ENCODE assay signal across 8 cellular contexts in the genomic region with DNA sequence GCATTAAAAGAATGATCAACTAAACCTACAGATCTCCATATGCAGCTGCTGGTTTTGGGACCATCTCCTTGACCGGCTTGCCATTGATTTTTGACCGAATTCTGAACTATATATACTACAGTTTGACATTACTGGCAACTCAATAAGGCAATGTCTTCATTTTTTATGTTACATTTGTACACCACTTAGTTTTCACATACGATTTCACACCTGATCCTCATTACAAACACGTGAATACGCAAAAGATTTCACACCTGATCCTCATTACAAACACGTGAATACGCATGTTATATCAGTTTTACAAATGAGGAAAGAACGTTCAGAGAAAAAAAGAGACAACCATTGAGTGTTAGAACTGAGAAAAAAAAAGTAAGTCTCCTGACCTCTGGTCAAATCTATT. TPM values are rescaled to one million over a fixed set of nuclear protein-coding genes. Genes with fewer than 3 reads are reported as not detected.
A peak's percentile ranks its signal among the peaks of the same experiment; 100 is the strongest.
DNase-seq lines count a peak whose midpoint lies in the region; ATAC-seq and TF ChIP-seq lines count a peak whose summit lies in the region.
"Had no signal": no experiment of that assay in that cellular context is flagged by ENCODE, and none has a peak within 500 bp of the region (broad histone marks: within the 10 kb centered on the region; RNA-seq: fewer than 3 reads in every experiment).

No MANE protein-coding gene starts in this region.

- ATAC-seq in effector memory CD8-positive, alpha-beta T cell (replicated peaks) = no peak
- ATAC-seq in GM21723 (IDR thresholded peaks at IDR 0.05; ENCODE audit: unreplicated experiment) = no peak

- H3K27me3 ChIP-seq in MM.1S (replicated peaks; ENCODE audit: insufficient read depth, low read length) (no peaks in the 10 kb centered on the region), osteoblast (ENCODE audit: insufficient read depth, low read length) (no peaks in the 10 kb centered on the region)
- H3K27me3 ChIP-seq: upper lobe of left lung had no signal

- no peaks in the 10 kb centered on the region for H3F3A ChIP-seq in MM.1S (ENCODE audit: insufficient read depth, low read length)

- H3K4me2 ChIP-seq in MM.1S (ENCODE audit: low read depth, low read length) (peak overlapping the region; percentile 65; the same call in 1 of the 2 replicates), osteoblast (ENCODE audit: insufficient read depth, low read length) (peak overlapping the region; percentile 90)

- no peak overlapping the region for H3K27ac Mint-ChIP-seq in effector memory CD8-positive, alpha-beta T cell

- H3K9ac ChIP-seq in MM.1S (ENCODE audit: low read length) = peak overlapping the region; percentile 59; the same call in 1 of the 2 replicates

- H3K4me3 ChIP-seq in GM12864 (ENCODE audit: low read depth, low read length) = peak overlapping the region; percentile 89
- H3K4me3 ChIP-seq in MM.1S (ENCODE audit: low read length) = peak overlapping the region; percentile 79
- peak overlapping the region; percentile 100 for H3K4me3 ChIP-seq in osteoblast (ENCODE audit: insufficient read depth, low read length)

- H3K4me3 Mint-ChIP-seq in effector memory CD8-positive, alpha-beta T cell = peak overlapping the region; percentile 92 to 97

- peaks cover 10% of the 10 kb centered on the region for H3K36me3 Mint-ChIP-seq in effector memory CD8-positive, alpha-beta T cell (ENCODE audit: insufficient read depth)

- no peak for TF ChIP-seq CTCF in GM12864 (IDR thresholded peaks at IDR 0.05; ENCODE audit: low read depth, low read length, missing control alignments)
- no peak for TF ChIP-seq CTCF in MM.1S (IDR thresholded peaks at IDR 0.05; ENCODE audit: low read length)
- no peak for TF ChIP-seq CTCF in osteoblast (IDR thresholded peaks at IDR 0.05; ENCODE audit: extremely low read depth, low read depth, low read length)

- H3K9me3 ChIP-seq in MM.1S (replicated peaks; ENCODE audit: insufficient read depth, low read length) (no peaks in the 10 kb centered on the region), osteoblast (ENCODE audit: low read depth, low read length) (no peaks in the 10 kb centered on the region)
- H3K9me3 ChIP-seq: upper lobe of left lung had no signal

- no peak overlapping the region for H2AFZ ChIP-seq in MM.1S (ENCODE audit: low read length)
- H2AFZ ChIP-seq in osteoblast (ENCODE audit: low read length) = peak overlapping the region; percentile 100

- DNase-seq in GM12864 (ENCODE audit: low read depth) = no peak
- DNase-seq in MM.1S = no peak
- DNase-seq in effector memory CD8-positive, alpha-beta T cell = no peak
- DNase-seq in osteoblast (ENCODE audit: insufficient read length, low spot score, missing footprints) = no peak
- no peak for DNase-seq in NCI-H2107 treated with DMSO at 0.1 percent for 48 hours (lab: John Stamatoyannopoulos, UW; ENCODE audit: unreplicated experiment)
- DNase-seq in AG08395 (ENCODE audit: low spot score) = no peak
- DNase-seq: upper lobe of left lung had no signal

- H3K9me3 Mint-ChIP-seq in effector memory CD8-positive, alpha-beta T cell = no peaks in the 10 kb centered on the region

- no peaks in the 10 kb centered on the region for H3K9me2 ChIP-seq in MM.1S (replicated peaks; ENCODE audit: insufficient read depth, low read length)

- no peaks in the 10 kb centered on the region for H3K27me3 Mint-ChIP-seq in effector memory CD8-positive, alpha-beta T cell

- H4K20me1 ChIP-seq in MM.1S (ENCODE audit: insufficient read depth, low read length) = no peaks in the 10 kb centered on the region
- no peaks in the 10 kb centered on the region for H4K20me1 ChIP-seq in osteoblast (ENCODE audit: insufficient read depth, low read length)

- peaks cover 14 to 28% of the 10 kb centered on the region in 2 donors for H3K4me1 Mint-ChIP-seq in effector memory CD8-positive, alpha-beta T cell (ENCODE audit: low read depth in 2 of 2)

- H3K36me3 ChIP-seq in MM.1S (replicated peaks; ENCODE audit: insufficient read depth, low read length) (no peaks in the 10 kb centered on the region), osteoblast (ENCODE audit: insufficient read depth, low read length) (no peaks in the 10 kb centered on the region)
- H3K36me3 ChIP-seq: upper lobe of left lung had no signal

- H3K4me1 ChIP-seq in MM.1S (ENCODE audit: low read length) (0 out of 2 replicates have a peak, but pooled peaks cover 3% of the 10 kb centered on the region), osteoblast (ENCODE audit: insufficient read depth, low read length) (peaks cover 19% of the 10 kb centered on the region)

- H3K79me2 ChIP-seq in MM.1S (ENCODE audit: low read length) (peaks cover 61% of the 10 kb centered on the region), osteoblast (ENCODE audit: insufficient read depth, low read length) (peaks cover 65% of the 10 kb centered on the region)

- no peak overlapping the region for H3K27ac ChIP-seq in MM.1S (ENCODE audit: low read length)
- H3K27ac ChIP-seq in osteoblast (ENCODE audit: low read depth, low read length) = no peak overlapping the region

RNA-seq across cellular contexts. Expression of a gene that starts 1.1 kb away (rescaled TPM):
- 2.1 and 2.5 TPM in 2 replicates for total RNA-seq in osteoblast

RNA-seq across cellular contexts. Expression of a gene that starts 1.3 kb away (rescaled TPM):
- total RNA-seq in osteoblast = 9.7 and 10.9 TPM in 2 replicates

RNA-seq across cellular contexts. Expression of a gene that starts 46.4 kb away (rescaled TPM):
- total RNA-seq in osteoblast = 0.36 and 1.2 TPM in 2 replicates
